ENCODE assay signal across 8 cellular contexts in genomic region chr10:77836299-77836820, GRCh38.
DNase-seq lines count a peak whose midpoint lies in the region; ATAC-seq and TF ChIP-seq lines count a peak whose summit lies in the region.

No MANE protein-coding gene starts in this region.

- peak; percentile 66 for DNase-seq in activated effector memory CD4-positive, alpha-beta T cell treated with Interleukin-2 at 50 U/mL for 16 hours
- DNase-seq in right atrium auricular region (ENCODE audit: low spot score) (peak; percentile 86), GM10266 (ENCODE audit: extremely low spot score) (no peak), NCI-H774 (lab: John Stamatoyannopoulos, UW) (no peak)
- DNase-seq in stimulated activated CD4-positive, alpha-beta T cell treated with anti-CD3 and anti-CD28 coated beads, Interleukin-2, amount 100 ng/mL, for 24 hours, result peak; percentile 63

- H3K27me3 ChIP-seq in BLaER1, result no peaks in the 10 kb centered on the region
- no peaks in the 10 kb centered on the region for H3K27me3 ChIP-seq in OCI-LY3 (ENCODE audit: low read depth, low read length)
- no peaks in the 10 kb centered on the region for H3K27me3 ChIP-seq in right atrium auricular region

- H3K36me3 ChIP-seq in BLaER1, result peaks cover 48% of the 10 kb centered on the region
- H3K36me3 ChIP-seq in OCI-LY3 (replicated peaks; ENCODE audit: low read depth, low read length), result no peaks in the 10 kb centered on the region
- H3K36me3 ChIP-seq in right atrium auricular region, result peaks cover 44% of the 10 kb centered on the region

- H3K27ac ChIP-seq in BLaER1 (no peak overlapping the region), OCI-LY3 (ENCODE audit: low read length) (no peak overlapping the region; the same call in 1 of the 2 replicates), right atrium auricular region (peak overlapping the region; percentile 52 to 64)

- H4K20me1 ChIP-seq in BLaER1 (peaks cover 56% of the 10 kb centered on the region), OCI-LY3 (ENCODE audit: insufficient read depth, low read length) (no peaks in the 10 kb centered on the region)

- H3K4me3 ChIP-seq in BLaER1 (peak overlapping the region; percentile 41; the same call in 1 of the 2 replicates), OCI-LY3 (ENCODE audit: low read length) (peak overlapping the region; percentile 71), right atrium auricular region (no peak overlapping the region)

- no peaks in the 10 kb centered on the region for H3K79me2 ChIP-seq in OCI-LY3 (ENCODE audit: low read length)

- H3K9ac ChIP-seq in BLaER1, result no peak overlapping the region; the same call in 1 of the 2 replicates
- peak overlapping the region; percentile 42 for H3K9ac ChIP-seq in OCI-LY3 (ENCODE audit: low read length)

- H3K4me2 ChIP-seq in BLaER1 (peak overlapping the region; percentile 90), OCI-LY3 (ENCODE audit: low read length) (peak overlapping the region; percentile 90)

- H3K9me3 ChIP-seq in BLaER1 (no peaks in the 10 kb centered on the region), OCI-LY3 (ENCODE audit: insufficient read depth, low read length) (no peaks in the 10 kb centered on the region), right atrium auricular region (no peaks in the 10 kb centered on the region)

- peaks cover 47% of the 10 kb centered on the region for H3K4me1 ChIP-seq in BLaER1
- H3K4me1 ChIP-seq in OCI-LY3 (ENCODE audit: low read length), result peaks cover 25% of the 10 kb centered on the region
- H3K4me1 ChIP-seq in right atrium auricular region, result peaks cover 0 to 37% of the 10 kb centered on the region in 2 donors

- H2AFZ ChIP-seq in OCI-LY3 (ENCODE audit: low read depth, low read length), result peak overlapping the region; percentile 60; the same call in 1 of the 2 replicates

- ATAC-seq in HG02571 (IDR thresholded peaks at IDR 0.05; ENCODE audit: unreplicated experiment), result peak; percentile 53

- TF ChIP-seq CTCF in OCI-LY3 (IDR thresholded peaks at IDR 0.05; ENCODE audit: low read depth, low read length), result no peak
- peak in 1 of 2 donors; percentile 11 for TF ChIP-seq CTCF in right atrium auricular region (IDR thresholded peaks at IDR 0.05)
- TF ChIP-seq CTCF in GM10266 (IDR thresholded peaks at IDR 0.05; ENCODE audit: control insufficient read depth, insufficient read depth, low read depth, missing control alignments), result no peak

Comparison
In these comparisons a context has a peak if more than half of its experiments do, and no peak if none do; other contexts are left out.
1. H3K27ac ChIP-seq: peak in right atrium auricular region (2 of 2); none in BLaER1 (single experiment) and OCI-LY3 (single experiment).
2. H3K4me3 ChIP-seq: peak in BLaER1 (single experiment) and OCI-LY3 (single experiment); none in right atrium auricular region (0 of 2).
3. DNase-seq: peak in activated effector memory CD4-positive, alpha-beta T cell treated with Interleukin-2 at 50 U/mL for 16 hours (single experiment), right atrium auricular region (single experiment) and stimulated activated CD4-positive, alpha-beta T cell treated with anti-CD3 and anti-CD28 coated beads, Interleukin-2, amount 100 ng/mL, for 24 hours (2 of 2); none in GM10266 (single experiment) and NCI-H774 (single experiment).